In the genomic region with DNA sequence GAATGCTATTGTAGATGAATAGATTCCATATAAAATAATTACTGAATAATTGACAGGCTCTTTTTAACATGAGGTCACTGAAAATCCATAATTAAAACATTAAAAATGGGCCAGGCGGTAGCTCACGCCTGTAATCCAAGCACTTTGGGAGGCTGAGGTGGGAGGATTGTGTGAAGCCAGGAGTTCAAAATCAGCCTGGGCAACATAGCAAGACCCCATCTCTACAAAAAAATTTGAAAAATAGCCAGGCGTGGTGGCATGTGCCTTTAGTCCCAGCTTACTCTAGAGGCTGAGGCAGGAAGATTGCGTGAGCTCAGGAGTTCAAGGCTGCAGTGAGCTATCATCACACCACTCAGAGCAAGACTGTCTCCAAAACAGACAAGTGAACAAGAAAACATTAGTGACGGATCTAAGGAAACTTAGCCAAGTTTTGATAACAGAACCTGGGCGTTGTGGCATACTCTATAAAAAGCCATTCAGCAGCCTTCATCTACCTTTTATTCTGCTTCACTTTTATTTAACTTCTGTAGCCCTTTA, we compare ENCODE assay signal across 12 cellular contexts.
"Had no signal": no experiment of that assay in that cellular context is flagged by ENCODE, and none has a peak within 500 bp of the region (broad histone marks: within the 10 kb centered on the region; RNA-seq: fewer than 3 reads in every experiment).

No MANE protein-coding gene starts in this region.

- H3K4me1 ChIP-seq: colonic mucosa had no signal

- H3K27me3 Mint-ChIP-seq: activated naive CD8-positive, alpha-beta T cell treated with anti-CD3 and anti-CD28 coated beads, Interleukin-2, amount 10 ng/mL, durations not matched to agents 7 days and 5 days had no signal

- H3K4me2 ChIP-seq: hepatocyte had no signal

- DNase-seq: activated CD4-positive, alpha-beta T cell treated with anti-CD3 and anti-CD28 coated beads for 4 hours; activated effector memory CD4-positive, alpha-beta T cell treated with anti-CD3 and anti-CD28 coated beads, Interleukin-2, amount 50 U/mL, for 16 hours; activated naive CD8-positive, alpha-beta T cell treated with anti-CD3 and anti-CD28 coated beads, Interleukin-2, amount 10 ng/mL, durations not matched to agents 7 days and 5 days; aorta; colonic mucosa; effector CD8-positive, alpha-beta T cell; gastrocnemius medialis; small intestine; transverse colon; WERI-Rb-1 had no signal

- H3K36me3 ChIP-seq: colonic mucosa had no signal

- H3K27me3 ChIP-seq: colonic mucosa, gastrocnemius medialis, hepatocyte, transverse colon had no signal

- H3K79me2 ChIP-seq: hepatocyte, parathyroid adenoma had no signal

- H3K9me3 Mint-ChIP-seq: activated naive CD8-positive, alpha-beta T cell treated with anti-CD3 and anti-CD28 coated beads, Interleukin-2, amount 10 ng/mL, durations not matched to agents 7 days and 5 days had no signal

- H3K27ac Mint-ChIP-seq: activated naive CD8-positive, alpha-beta T cell treated with anti-CD3 and anti-CD28 coated beads, Interleukin-2, amount 10 ng/mL, durations not matched to agents 7 days and 5 days had no signal

- H3K4me3 ChIP-seq: colonic mucosa, gastrocnemius medialis, hepatocyte, transverse colon had no signal

- ATAC-seq: gastrocnemius medialis had no signal

- H3K9me3 ChIP-seq: colonic mucosa, gastrocnemius medialis, transverse colon had no signal

- H3K27ac ChIP-seq: colonic mucosa, gastrocnemius medialis, hepatocyte, parathyroid adenoma, transverse colon, WERI-Rb-1 had no signal

- H3K4me3 Mint-ChIP-seq: activated naive CD8-positive, alpha-beta T cell treated with anti-CD3 and anti-CD28 coated beads, Interleukin-2, amount 10 ng/mL, durations not matched to agents 7 days and 5 days had no signal
